Comparison of ENCODE assay signal across 8 cellular contexts in the genomic region with DNA sequence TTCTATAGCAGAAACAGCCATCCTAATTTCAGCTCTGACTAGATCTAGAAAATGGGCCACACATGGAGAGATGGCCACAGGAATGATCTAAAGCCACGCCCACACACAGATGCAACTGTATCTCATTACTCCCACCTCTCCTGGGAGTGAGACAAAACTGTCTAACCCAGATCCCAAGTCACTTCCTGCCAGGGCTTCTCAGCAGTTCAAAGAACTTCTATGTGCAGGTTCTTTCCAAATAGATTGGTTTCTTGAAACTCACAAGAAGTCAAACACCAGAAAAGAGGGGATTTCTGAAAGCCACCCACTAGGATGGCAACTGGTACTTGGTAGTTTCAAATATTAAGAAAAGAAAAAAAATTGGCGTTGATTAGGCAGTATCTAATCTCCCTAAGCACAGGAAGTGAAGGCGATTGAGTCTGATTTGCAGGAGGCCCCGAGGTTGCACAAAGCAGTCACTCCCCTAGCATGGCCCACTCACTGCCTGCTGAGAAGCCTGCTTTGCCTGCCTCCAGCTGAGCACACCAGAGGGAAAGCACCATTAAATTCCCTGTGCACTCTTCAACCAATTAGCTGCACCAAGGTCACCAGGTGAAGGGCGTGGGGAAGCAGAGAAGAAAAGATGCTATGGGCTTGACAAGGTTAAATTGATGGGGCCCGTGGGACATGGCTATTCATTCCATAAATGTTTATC. TPM values are rescaled to one million over a fixed set of nuclear protein-coding genes. Genes with fewer than 3 reads are reported as not detected.
DNase-seq lines count a peak whose midpoint lies in the region; ATAC-seq and TF ChIP-seq lines count a peak whose summit lies in the region.

No MANE protein-coding gene starts in this region.

- peak; percentile 93 for ATAC-seq in HG02588 (IDR thresholded peaks at IDR 0.05; ENCODE audit: unreplicated experiment)
- peak; percentile 47 for ATAC-seq in foreskin keratinocyte

- no peak overlapping the region for H3K4me3 Mint-ChIP-seq in activated CD4-positive, alpha-beta T cell treated with anti-CD3 and anti-CD28 coated beads, Interleukin-2, amount 10 ng/mL, durations not matched to agents 7 days and 5 days

- TF ChIP-seq CTCF in foreskin keratinocyte (conservative IDR thresholded peaks at IDR 0.05) = no peak

- CTCF ChIA-PET in activated CD4-positive, alpha-beta T cell treated with anti-CD3 and anti-CD28 coated beads, Interleukin-2, amount 10 ng/mL, durations not matched to agents 7 days and 5 days (lab: Charles Lee) = interaction anchor here (0.6 to 2.2 kb wide), 5 partner anchors 11 to 287 kb away, joined by 3 to 7 read pairs (median 3); no protein-coding TSS in a partner anchor

- H3K36me3 Mint-ChIP-seq in activated CD4-positive, alpha-beta T cell treated with anti-CD3 and anti-CD28 coated beads, Interleukin-2, amount 10 ng/mL, durations not matched to agents 7 days and 5 days (ENCODE audit: low read depth) = peaks cover 5% of the 10 kb centered on the region

- H3K4me1 Mint-ChIP-seq in activated CD4-positive, alpha-beta T cell treated with anti-CD3 and anti-CD28 coated beads, Interleukin-2, amount 10 ng/mL, durations not matched to agents 7 days and 5 days = peaks cover 33% of the 10 kb centered on the region

- no peaks in the 10 kb centered on the region for H3K9me3 Mint-ChIP-seq in activated CD4-positive, alpha-beta T cell treated with anti-CD3 and anti-CD28 coated beads, Interleukin-2, amount 10 ng/mL, durations not matched to agents 7 days and 5 days

- H3K27ac ChIP-seq in foreskin keratinocyte = no peak overlapping the region

- peak overlapping the region; percentile 74 for H3K27ac Mint-ChIP-seq in activated CD4-positive, alpha-beta T cell treated with anti-CD3 and anti-CD28 coated beads, Interleukin-2, amount 10 ng/mL, durations not matched to agents 7 days and 5 days

- peak; percentile 1 for DNase-seq in NCI-H1092 treated with DMSO at 0.1 percent for 48 hours (lab: John Stamatoyannopoulos, UW)
- no peak for DNase-seq in NCI-H1092 (lab: John Stamatoyannopoulos, UW)
- peak; percentile 43 for DNase-seq in NCI-H128 (lab: John Stamatoyannopoulos, UW; ENCODE audit: unreplicated experiment)
- peak; percentile 19 for DNase-seq in activated CD4-positive, alpha-beta T cell treated with anti-CD3 and anti-CD28 coated beads, Interleukin-2, amount 10 ng/mL, durations not matched to agents 7 days and 5 days
- DNase-seq in foreskin keratinocyte = peak in 1 of 2 donors; percentile 23
- DNase-seq in stimulated activated CD8-positive, alpha-beta memory T cell treated with anti-CD3 and anti-CD28 coated beads, Interleukin-12 subunit alpha, Interleukin-12 subunit beta, amount 100 ng/mL, for 24 hours (ENCODE audit: extremely low read depth) = peak; percentile 37
- no peak for DNase-seq in cerebellar nuclear complex (lab: John Stamatoyannopoulos, UW)

- H3K27me3 Mint-ChIP-seq in activated CD4-positive, alpha-beta T cell treated with anti-CD3 and anti-CD28 coated beads, Interleukin-2, amount 10 ng/mL, durations not matched to agents 7 days and 5 days = no peaks in the 10 kb centered on the region

- POLR2A ChIA-PET in activated CD4-positive, alpha-beta T cell treated with anti-CD3 and anti-CD28 coated beads, Interleukin-2, amount 10 ng/mL, durations not matched to agents 7 days and 5 days (lab: Charles Lee) = no interaction called here

- no peaks in the 10 kb centered on the region for H3K27me3 ChIP-seq in foreskin keratinocyte

- H3K4me1 ChIP-seq in foreskin keratinocyte = peaks cover 5% of the 10 kb centered on the region

RNA-seq across cellular contexts. Expression of gene PAPOLG, which starts 51.1 kb away (rescaled TPM):
- 10 to 100 TPM; 20.7 to 22.1 TPM for total RNA-seq in activated CD4-positive, alpha-beta T cell treated with anti-CD3 and anti-CD28 coated beads, Interleukin-2, amount 10 ng/mL, durations not matched to agents 7 days and 5 days
- 13.0 and 14.6 TPM in 2 replicates for total RNA-seq in foreskin keratinocyte
- 2.9 and 3.7 TPM in 2 replicates for polyA plus RNA-seq in foreskin keratinocyte

Comparison
In these comparisons a context has a peak if more than half of its experiments do, and no peak if none do; other contexts are left out.
1. DNase-seq: peak in NCI-H1092 treated with DMSO at 0.1 percent for 48 hours (single experiment), NCI-H128 (single experiment), activated CD4-positive, alpha-beta T cell treated with anti-CD3 and anti-CD28 coated beads, Interleukin-2, amount 10 ng/mL, durations not matched to agents 7 days and 5 days (single experiment) and stimulated activated CD8-positive, alpha-beta memory T cell treated with anti-CD3 and anti-CD28 coated beads, Interleukin-12 subunit alpha, Interleukin-12 subunit beta, amount 100 ng/mL, for 24 hours (single experiment); none in NCI-H1092 (single experiment) and cerebellar nuclear complex (0 of 2).